Comparison of ENCODE assay signal across 9 cellular contexts in genomic region chr17:29141484-29141835, GRCh38. TPM values are rescaled to one million over a fixed set of nuclear protein-coding genes. Genes with fewer than 3 reads are reported as not detected.
A peak's percentile ranks its signal among the peaks of the same experiment; 100 is the strongest.
DNase-seq lines count a peak whose midpoint lies in the region; ATAC-seq and TF ChIP-seq lines count a peak whose summit lies in the region.
"Had no signal": no experiment of that assay in that cellular context is flagged by ENCODE, and none has a peak within 500 bp of the region (broad histone marks: within the 10 kb centered on the region; RNA-seq: fewer than 3 reads in every experiment).

No MANE protein-coding gene starts in this region.

- H3K27ac ChIP-seq in cardiac muscle cell = peak overlapping the region; percentile 99
- H3K27ac ChIP-seq in upper lobe of right lung = peak overlapping the region; percentile 84

- ATAC-seq in Right ventricle myocardium inferior (no peak), upper lobe of right lung (no peak), GM21737 (IDR thresholded peaks at IDR 0.05; ENCODE audit: unreplicated experiment) (no peak)
- no peak for ATAC-seq in activated naive CD8-positive, alpha-beta T cell treated with anti-CD3 and anti-CD28 coated beads, Interleukin-2, amount 10 ng/mL, durations not matched to agents 7 days and 5 days (ENCODE audit: low read depth)

- peaks cover 74% of the 10 kb centered on the region for H3K4me1 ChIP-seq in cardiac muscle cell (ENCODE audit: low read depth)
- H3K4me1 ChIP-seq in mononuclear cell (ENCODE audit: insufficient read depth, low read length) = peaks cover 87% of the 10 kb centered on the region
- H3K4me1 ChIP-seq in upper lobe of right lung = peaks cover 63% of the 10 kb centered on the region

- POLR2A ChIA-PET in activated naive CD8-positive, alpha-beta T cell treated with anti-CD3 and anti-CD28 coated beads, Interleukin-2, amount 10 ng/mL, durations not matched to agents 7 days and 5 days (lab: Charles Lee) = interaction anchor here (0.6 to 7.4 kb wide), 7 partner anchors 7 to 444 kb away, joined by 3 to 51 read pairs (median 22); no protein-coding TSS in a partner anchor
- POLR2A ChIA-PET in GM10248 (lab: Yijun Ruan, JAX) = no interaction called here

- no peaks in the 10 kb centered on the region for H3K27me3 Mint-ChIP-seq in activated naive CD8-positive, alpha-beta T cell treated with anti-CD3 and anti-CD28 coated beads, Interleukin-2, amount 10 ng/mL, durations not matched to agents 7 days and 5 days

- CTCF ChIA-PET in GM10248 (lab: Yijun Ruan, JAX) = interaction anchor here (0.8 to 1.4 kb wide), 5 partner anchors 77 to 449 kb away, joined by 3 to 6 read pairs (median 4); no protein-coding TSS in a partner anchor

- H3K27me3 ChIP-seq in cardiac muscle cell (no peaks in the 10 kb centered on the region), mononuclear cell (ENCODE audit: insufficient read depth, low read length) (no peaks in the 10 kb centered on the region), upper lobe of right lung (no peaks in the 10 kb centered on the region)

- TF ChIP-seq CTCF in cardiac muscle cell (IDR thresholded peaks at IDR 0.05; ENCODE audit: low read depth, low read length) (no peak), upper lobe of right lung (IDR thresholded peaks at IDR 0.05) (no peak), GM10248 (IDR thresholded peaks at IDR 0.05; ENCODE audit: control extremely low read depth, extremely low read depth, low read depth, missing control alignments) (no peak)

- H3K36me3 Mint-ChIP-seq in activated naive CD8-positive, alpha-beta T cell treated with anti-CD3 and anti-CD28 coated beads, Interleukin-2, amount 10 ng/mL, durations not matched to agents 7 days and 5 days = peaks cover 5% of the 10 kb centered on the region

- H3K9me3 Mint-ChIP-seq in activated naive CD8-positive, alpha-beta T cell treated with anti-CD3 and anti-CD28 coated beads, Interleukin-2, amount 10 ng/mL, durations not matched to agents 7 days and 5 days = no peaks in the 10 kb centered on the region

- H3K36me3 ChIP-seq in cardiac muscle cell = no peaks in the 10 kb centered on the region
- H3K36me3 ChIP-seq in upper lobe of right lung = peaks cover 2% of the 10 kb centered on the region
- H3K36me3 ChIP-seq: prostate gland had no signal

- DNase-seq in cardiac muscle cell (ENCODE audit: low read depth in 1 of 2, low spot score in 1 of 2) (no peak), Right ventricle myocardium inferior (ENCODE audit: missing footprints) (no peak), upper lobe of right lung (no peak), NCI-H510A (lab: John Stamatoyannopoulos, UW) (no peak), GM10248 (ENCODE audit: extremely low spot score) (no peak)
- no peak for DNase-seq in activated naive CD8-positive, alpha-beta T cell treated with anti-CD3 and anti-CD28 coated beads, Interleukin-2, amount 10 ng/mL, durations not matched to agents 7 days and 5 days

- no peak overlapping the region for H3K4me3 ChIP-seq in cardiac muscle cell
- H3K4me3 ChIP-seq in mononuclear cell (ENCODE audit: low read length) = peak overlapping the region; percentile 57
- peak overlapping the region; percentile 47 for H3K4me3 ChIP-seq in upper lobe of right lung

- peak overlapping the region; percentile 93 for H3K27ac Mint-ChIP-seq in activated naive CD8-positive, alpha-beta T cell treated with anti-CD3 and anti-CD28 coated beads, Interleukin-2, amount 10 ng/mL, durations not matched to agents 7 days and 5 days

- peaks cover 59% of the 10 kb centered on the region for H3K4me1 Mint-ChIP-seq in activated naive CD8-positive, alpha-beta T cell treated with anti-CD3 and anti-CD28 coated beads, Interleukin-2, amount 10 ng/mL, durations not matched to agents 7 days and 5 days

- H3K4me3 Mint-ChIP-seq in activated naive CD8-positive, alpha-beta T cell treated with anti-CD3 and anti-CD28 coated beads, Interleukin-2, amount 10 ng/mL, durations not matched to agents 7 days and 5 days = peak overlapping the region; percentile 99

- no peaks in the 10 kb centered on the region for H3K9me3 ChIP-seq in cardiac muscle cell (ENCODE audit: low read depth)
- no peaks in the 10 kb centered on the region for H3K9me3 ChIP-seq in mononuclear cell (ENCODE audit: low read depth, low read length)
- H3K9me3 ChIP-seq in upper lobe of right lung = no peaks in the 10 kb centered on the region
- H3K9me3 ChIP-seq: prostate gland had no signal

- intact Hi-C loops in Right ventricle myocardium inferior (cut with DNase I) (loop anchor here (10.0 kb wide), 1 partner anchor 223 kb away; no protein-coding TSS in a partner anchor), upper lobe of right lung (cut with DNase I) (no loop called here)

RNA-seq across cellular contexts. Expression of gene MYO18A, which starts 38.7 kb away (rescaled TPM):
- total RNA-seq in cardiac muscle cell (326 and 564 TPM in 2 replicates), Right ventricle myocardium inferior (373 TPM), mononuclear cell (40.1 TPM), upper lobe of right lung (51.0 TPM)
- polyA plus RNA-seq in cardiac muscle cell = 186 and 218 TPM in 2 replicates
- 10 to 100 TPM; 79.7 to 80.6 TPM for total RNA-seq in activated naive CD8-positive, alpha-beta T cell treated with anti-CD3 and anti-CD28 coated beads, Interleukin-2, amount 10 ng/mL, durations not matched to agents 7 days and 5 days
